ENCODE assay signal across 9 cellular contexts in genomic region chr13:36818483-36819063, GRCh38. TPM values are rescaled to one million over a fixed set of nuclear protein-coding genes. Genes with fewer than 3 reads are reported as not detected.
A peak's percentile ranks its signal among the peaks of the same experiment; 100 is the strongest.
DNase-seq lines count a peak whose midpoint lies in the region; ATAC-seq, FAIRE-seq and TF ChIP-seq lines count a peak whose summit lies in the region.
"Had no signal": no experiment of that assay in that cellular context is flagged by ENCODE, and none has a peak within 500 bp of the region (broad histone marks: within the 10 kb centered on the region; RNA-seq: fewer than 3 reads in every experiment).

No MANE protein-coding gene starts in this region.

- H3K4me3 ChIP-seq in keratinocyte (ENCODE audit: control insufficient read depth in 2 of 3, extremely low read depth in 1 of 3, insufficient read depth in 2 of 3, low read depth in 1 of 3, low read length in 3 of 3) (peak overlapping the region; percentile 53 to 95 (median 69)), testis (peak overlapping the region; percentile 76 to 96)

- POLR2A ChIA-PET in activated naive CD8-positive, alpha-beta T cell treated with anti-CD3 and anti-CD28 coated beads, Interleukin-2, amount 10 ng/mL, durations not matched to agents 7 days and 5 days (lab: Charles Lee), result interaction anchor here (0.6 to 0.9 kb wide), 2 partner anchors 129 to 181 kb away, joined by 3 read pairs; no protein-coding TSS in a partner anchor

- peaks cover 18% of the 10 kb centered on the region for H3K4me1 ChIP-seq in keratinocyte (ENCODE audit: control insufficient read depth, extremely low read depth, insufficient read depth, low read length)
- peaks cover 7% of the 10 kb centered on the region for H3K4me1 ChIP-seq in testis

- no peak for FAIRE-seq in keratinocyte (lab: Jason Lieb, UNC)
- FAIRE-seq: endometrium had no signal

- peak overlapping the region; percentile 88 for H3K4me3 Mint-ChIP-seq in activated naive CD8-positive, alpha-beta T cell treated with anti-CD3 and anti-CD28 coated beads, Interleukin-2, amount 10 ng/mL, durations not matched to agents 7 days and 5 days

- H3K36me3 Mint-ChIP-seq in activated naive CD8-positive, alpha-beta T cell treated with anti-CD3 and anti-CD28 coated beads, Interleukin-2, amount 10 ng/mL, durations not matched to agents 7 days and 5 days, result peaks cover 4% of the 10 kb centered on the region

- ATAC-seq in HG03196 (IDR thresholded peaks at IDR 0.05; ENCODE audit: unreplicated experiment) (peak; percentile 5), HG02678 (IDR thresholded peaks at IDR 0.05; ENCODE audit: unreplicated experiment) (no peak)
- no peak for ATAC-seq in activated naive CD8-positive, alpha-beta T cell treated with anti-CD3 and anti-CD28 coated beads, Interleukin-2, amount 10 ng/mL, durations not matched to agents 7 days and 5 days (ENCODE audit: low read depth)

- H3K27me3 ChIP-seq in keratinocyte (ENCODE audit: control insufficient read depth, extremely low read depth, insufficient read depth, low read length) (peaks cover 5% of the 10 kb centered on the region), testis (no peaks in the 10 kb centered on the region)

- H3K27ac ChIP-seq in keratinocyte (ENCODE audit: control insufficient read depth, insufficient read depth, low read length) (no peak overlapping the region), testis (peak overlapping the region; percentile 14 to 76)

- peak overlapping the region; percentile 71 for H3K9ac ChIP-seq in keratinocyte (ENCODE audit: control insufficient read depth, extremely low read depth, insufficient read depth, low read length)

- TF ChIP-seq CTCF in keratinocyte (optimal IDR thresholded peaks at IDR 0.05 in 1 of 3, IDR thresholded peaks at IDR 0.05 in 1 of 3, conservative IDR thresholded peaks at IDR 0.05 in 1 of 3; ENCODE audit: extremely low read depth in 1 of 3, insufficient read depth in 2 of 3, low read length in 3 of 3) (no peak), testis (IDR thresholded peaks at IDR 0.05) (no peak)

- peaks cover 32% of the 10 kb centered on the region for H3K4me1 Mint-ChIP-seq in activated naive CD8-positive, alpha-beta T cell treated with anti-CD3 and anti-CD28 coated beads, Interleukin-2, amount 10 ng/mL, durations not matched to agents 7 days and 5 days

- peak overlapping the region; percentile 97 for H3K4me2 ChIP-seq in keratinocyte (ENCODE audit: control insufficient read depth, extremely low read depth, insufficient read depth, low read depth, low read length)

- no peaks in the 10 kb centered on the region for H3K36me3 ChIP-seq in keratinocyte (ENCODE audit: control insufficient read depth in 2 of 2, extremely low read depth in 1 of 2, insufficient read depth in 2 of 2, low read length in 2 of 2)
- H3K36me3 ChIP-seq in testis (ENCODE audit: low read depth, missing control alignments), result no peaks in the 10 kb centered on the region

- DNase-seq in NCI-H1694 treated with DMSO at 0.1 percent for 48 hours (lab: John Stamatoyannopoulos, UW) (peak; percentile 10), NCI-H1694 (lab: John Stamatoyannopoulos, UW) (no peak), keratinocyte (ENCODE audit: low read depth, low spot score) (no peak), testis (no peak), NCI-H1436 treated with DMSO at 0.1 percent for 48 hours (lab: John Stamatoyannopoulos, UW) (no peak)
- DNase-seq in activated naive CD8-positive, alpha-beta T cell treated with anti-CD3 and anti-CD28 coated beads, Interleukin-2, amount 10 ng/mL, durations not matched to agents 7 days and 5 days, result no peak

- H3K9me3 Mint-ChIP-seq in activated naive CD8-positive, alpha-beta T cell treated with anti-CD3 and anti-CD28 coated beads, Interleukin-2, amount 10 ng/mL, durations not matched to agents 7 days and 5 days, result no peaks in the 10 kb centered on the region

- intact Hi-C loops in testis (cut with DNase I; ENCODE audit: low total_unique reads), result no loop called here

- H3K9me3 ChIP-seq in keratinocyte (ENCODE audit: control insufficient read depth, low read depth, low read length), result no peaks in the 10 kb centered on the region
- no peaks in the 10 kb centered on the region for H3K9me3 ChIP-seq in testis

- H3K27ac Mint-ChIP-seq in activated naive CD8-positive, alpha-beta T cell treated with anti-CD3 and anti-CD28 coated beads, Interleukin-2, amount 10 ng/mL, durations not matched to agents 7 days and 5 days, result peak overlapping the region; percentile 83

- peaks cover 10% of the 10 kb centered on the region for H3K27me3 Mint-ChIP-seq in activated naive CD8-positive, alpha-beta T cell treated with anti-CD3 and anti-CD28 coated beads, Interleukin-2, amount 10 ng/mL, durations not matched to agents 7 days and 5 days

- H2AFZ ChIP-seq in keratinocyte (ENCODE audit: control insufficient read depth, low read length), result peak overlapping the region; percentile 90

- dilution Hi-C loops in keratinocyte (cut with MboI; ENCODE audit: extremely low pct_ligation_motif_present, low sequenced_read_pairs), result no loop called here

- WGBS in testis, 2 donors, result 3 to 5% methylated on average over 12 of the region's 12 CpGs

- H3K79me2 ChIP-seq in keratinocyte (ENCODE audit: control insufficient read depth, insufficient read depth, low read length), result peaks cover 18% of the 10 kb centered on the region

- no peaks in the 10 kb centered on the region for H4K20me1 ChIP-seq in keratinocyte (ENCODE audit: control insufficient read depth, extremely low read depth, insufficient read depth, low read length)

- no peak for TF ChIP-seq POLR2A in testis (IDR thresholded peaks at IDR 0.05)

- H3K9me1 ChIP-seq in keratinocyte (ENCODE audit: control insufficient read depth, extremely low read depth, insufficient read depth, low read length), result no peaks in the 10 kb centered on the region

RNA-seq across cellular contexts. Expression of gene RFXAP, which starts 0.4 kb away (rescaled TPM):
- total RNA-seq in activated naive CD8-positive, alpha-beta T cell treated with anti-CD3 and anti-CD28 coated beads, Interleukin-2, amount 10 ng/mL, durations not matched to agents 7 days and 5 days, result 10 to 100 TPM; 16.5 to 17.6 TPM
- 1.0 to 2.8 TPM (median 1.4 TPM) in 3 replicates for polyA plus RNA-seq in keratinocyte
- 0.64 TPM for polyA plus RNA-seq in keratinocyte (2011; ENCODE audit: low read depth)
- polyA plus RNA-seq in keratinocyte (2011; cell fraction: cytosol; rRNA removed), result 0.87 and 1.5 TPM in 2 replicates
- polyA plus RNA-seq in keratinocyte (2011; cell fraction: nucleus; rRNA removed), result 2.9 and 3.3 TPM in 2 replicates
- polyA plus RNA-seq in keratinocyte (2012; ENCODE audit: low replicate concordance), result 1.1 and 1.4 TPM in 2 replicates
- polyA minus RNA-seq in keratinocyte, result 0.29 to 0.49 TPM (median 0.43 TPM) in 3 replicates
- polyA minus RNA-seq in keratinocyte (2011; cell fraction: cytosol; rRNA and poly(A)+ RNA removed), result 0.77 TPM
- polyA minus RNA-seq in keratinocyte (2011; cell fraction: nucleus; rRNA and poly(A)+ RNA removed), result 0.21 and 0.54 TPM in 2 replicates
- 10 to 100 TPM in 1 of 2 donors, 1 to 10 TPM in 1; 6.6 to 11.1 TPM for total RNA-seq in testis
- 10.3 TPM for polyA plus RNA-seq in testis (ENCODE audit: insufficient read depth, low read depth, low replicate concordance)
